Comparison of ENCODE assay signal across 8 cellular contexts in genomic region chr20:1664911-1665310, GRCh38. TPM values are rescaled to one million over a fixed set of nuclear protein-coding genes. Genes with fewer than 3 reads are reported as not detected.
DNase-seq lines count a peak whose midpoint lies in the region; ATAC-seq and TF ChIP-seq lines count a peak whose summit lies in the region.

No MANE protein-coding gene starts in this region.

- peak; percentile 73 for ATAC-seq in CD8-positive, alpha-beta T cell
- no peak for ATAC-seq in HG02870 (IDR thresholded peaks at IDR 0.05; ENCODE audit: unreplicated experiment)

- peak overlapping the region; percentile 13 for H3K4me3 ChIP-seq in CD8-positive, alpha-beta T cell (ENCODE audit: low read depth, low read length)
- no peak overlapping the region for H3K4me3 ChIP-seq in ascending aorta

- no peaks in the 10 kb centered on the region for H3K9me3 Mint-ChIP-seq in CD8-positive, alpha-beta T cell

- H3K4me1 ChIP-seq in CD8-positive, alpha-beta T cell (ENCODE audit: insufficient read depth, low read length) = peaks cover 90% of the 10 kb centered on the region
- H3K4me1 ChIP-seq in ascending aorta = no peaks in the 10 kb centered on the region

- POLR2A ChIA-PET in CD8-positive, alpha-beta T cell (lab: Charles Lee) = interaction anchor here (0.8 to 1.9 kb wide), 7 partner anchors 9 to 108 kb away, joined by 3 to 11 read pairs (median 4); no protein-coding TSS in a partner anchor

- no peaks in the 10 kb centered on the region for H3K9me3 ChIP-seq in CD8-positive, alpha-beta T cell (ENCODE audit: low read length)
- no peaks in the 10 kb centered on the region for H3K9me3 ChIP-seq in ascending aorta

- H3K27ac Mint-ChIP-seq in CD8-positive, alpha-beta T cell = peak overlapping the region; percentile 91

- intact Hi-C loops in CD8-positive, alpha-beta T cell (cut with DNase I, micrococcal nuclease) = loop anchor here in 1 of 2 experiments (2.0 kb wide), 2 partner anchors 14 to 26 kb away; no protein-coding TSS in a partner anchor
- intact Hi-C loops in ascending aorta (cut with DNase I) = no loop called here

- peaks cover 11% of the 10 kb centered on the region for H3K36me3 Mint-ChIP-seq in CD8-positive, alpha-beta T cell

- no peaks in the 10 kb centered on the region for H3K27me3 Mint-ChIP-seq in CD8-positive, alpha-beta T cell (ENCODE audit: low read depth)

- DNase-seq in CD8-positive, alpha-beta T cell = peak; percentile 15 to 76 (median 50)
- DNase-seq in T-helper 1 cell (peak in 4 of 5 donors; percentile 32 to 63 (median 50)), NCI-H187 treated with DMSO at 0.1 percent for 48 hours (lab: John Stamatoyannopoulos, UW) (no peak), NCI-H1930 (lab: John Stamatoyannopoulos, UW) (no peak), ascending aorta (ENCODE audit: low spot score in 2 of 2) (no peak)
- DNase-seq in activated gamma-delta T cell treated with anti-CD3 and anti-CD28 coated beads, Interleukin-2, amount 50 U/mL, for 16 hours (ENCODE audit: low read depth) = peak; percentile 46
- DNase-seq in stimulated activated CD4-positive, alpha-beta T cell treated with anti-CD3 and anti-CD28 coated beads, Interleukin-1b, Interleukin-23, amount 100 ng/mL, for 48 hours = peak; percentile 66

- peak overlapping the region; percentile 75 for H3K4me3 Mint-ChIP-seq in CD8-positive, alpha-beta T cell

- H3K27me3 ChIP-seq in CD8-positive, alpha-beta T cell (ENCODE audit: insufficient read depth, low read length) = no peaks in the 10 kb centered on the region
- H3K27me3 ChIP-seq in ascending aorta = no peaks in the 10 kb centered on the region

- H3K36me3 ChIP-seq in CD8-positive, alpha-beta T cell (ENCODE audit: insufficient read depth, low read length) = no peaks in the 10 kb centered on the region
- no peaks in the 10 kb centered on the region for H3K36me3 ChIP-seq in ascending aorta

- no peak for TF ChIP-seq CTCF in CD8-positive, alpha-beta T cell (IDR thresholded peaks at IDR 0.05)
- TF ChIP-seq CTCF in ascending aorta (IDR thresholded peaks at IDR 0.05) = no peak

- no peak overlapping the region for H3K27ac ChIP-seq in CD8-positive, alpha-beta T cell (ENCODE audit: low read depth, low read length)
- H3K27ac ChIP-seq in ascending aorta = no peak overlapping the region

- H3K4me1 Mint-ChIP-seq in CD8-positive, alpha-beta T cell (ENCODE audit: low read depth) = peaks cover 95% of the 10 kb centered on the region

- CTCF ChIA-PET in CD8-positive, alpha-beta T cell (lab: Charles Lee) = interaction anchor here (0.9 to 5.3 kb wide), 6 partner anchors 11 to 161 kb away, joined by 3 to 21 read pairs (median 3); no protein-coding TSS in a partner anchor

RNA-seq across cellular contexts. Expression of gene SIRPG, which starts 7.3 kb away (rescaled TPM):
- 10 to 100 TPM; 17.1 to 17.6 TPM for total RNA-seq in CD8-positive, alpha-beta T cell
- total RNA-seq in ascending aorta = not detected

RNA-seq across cellular contexts. Expression of gene SIRPB1, which starts 45.1 kb away (rescaled TPM):
- total RNA-seq in CD8-positive, alpha-beta T cell = 1 to 10 TPM; 3.1 to 3.9 TPM
- 0.43 TPM for total RNA-seq in ascending aorta

Comparison
In these comparisons a context has a peak if more than half of its experiments do, and no peak if none do; other contexts are left out.
1. DNase-seq: peak in CD8-positive, alpha-beta T cell (7 of 7), T-helper 1 cell (4 of 5), activated gamma-delta T cell treated with anti-CD3 and anti-CD28 coated beads, Interleukin-2, amount 50 U/mL, for 16 hours (single experiment) and stimulated activated CD4-positive, alpha-beta T cell treated with anti-CD3 and anti-CD28 coated beads, Interleukin-1b, Interleukin-23, amount 100 ng/mL, for 48 hours (single experiment); none in NCI-H187 treated with DMSO at 0.1 percent for 48 hours (single experiment), NCI-H1930 (0 of 2) and ascending aorta (0 of 2).
2. RNA of gene SIRPG, which starts 7.3 kb away (total RNA-seq): 17.1 to 17.6 TPM in CD8-positive, alpha-beta T cell; not detected in ascending aorta (single experiment); every median in the first group is over 10 times any median in the second.